ENCODE assay signal across 8 cellular contexts in genomic region chr5:17255471-17256016, GRCh38. TPM values are rescaled to one million over a fixed set of nuclear protein-coding genes. Genes with fewer than 3 reads are reported as not detected.
DNase-seq lines count a peak whose midpoint lies in the region; ATAC-seq and TF ChIP-seq lines count a peak whose summit lies in the region.

No MANE protein-coding gene starts in this region.

- TF ChIP-seq CTCF in OCI-LY3 (IDR thresholded peaks at IDR 0.05; ENCODE audit: low read depth, low read length) (no peak), osteoblast (IDR thresholded peaks at IDR 0.05; ENCODE audit: extremely low read depth, low read depth, low read length) (no peak), prostate gland (IDR thresholded peaks at IDR 0.05) (no peak)

- H3K79me2 ChIP-seq in OCI-LY3 (ENCODE audit: low read length) (peaks cover 95% of the 10 kb centered on the region), osteoblast (ENCODE audit: insufficient read depth, low read length) (peaks cover 99% of the 10 kb centered on the region)

- H3K4me3 ChIP-seq in OCI-LY3 (ENCODE audit: low read length) (peak overlapping the region; percentile 35), osteoblast (ENCODE audit: insufficient read depth, low read length) (no peak overlapping the region), prostate gland (no peak overlapping the region), HAP-1 (no peak overlapping the region)

- no peak for TF ChIP-seq POLR2A in prostate gland (IDR thresholded peaks at IDR 0.05)

- H3K36me3 ChIP-seq in OCI-LY3 (replicated peaks; ENCODE audit: low read depth, low read length) (peaks cover 30% of the 10 kb centered on the region), osteoblast (ENCODE audit: insufficient read depth, low read length) (peaks cover 18% of the 10 kb centered on the region), prostate gland (no peaks in the 10 kb centered on the region), HAP-1 (replicated peaks) (peaks cover 10% of the 10 kb centered on the region)

- no peak overlapping the region for H2AFZ ChIP-seq in OCI-LY3 (ENCODE audit: low read depth, low read length)
- H2AFZ ChIP-seq in osteoblast (ENCODE audit: low read length), result no peak overlapping the region

- peak overlapping the region; percentile 84 for H3K9ac ChIP-seq in OCI-LY3 (ENCODE audit: low read length)

- ATAC-seq in GM19023 (IDR thresholded peaks at IDR 0.05; ENCODE audit: unreplicated experiment) (peak; percentile 30), HG02943 (IDR thresholded peaks at IDR 0.05; ENCODE audit: low read depth, unreplicated experiment) (peak; percentile 50)

- peak overlapping the region; percentile 83 for H3K4me2 ChIP-seq in OCI-LY3 (ENCODE audit: low read length)
- H3K4me2 ChIP-seq in osteoblast (ENCODE audit: insufficient read depth, low read length), result no peak overlapping the region

- H3K27me3 ChIP-seq in OCI-LY3 (ENCODE audit: low read depth, low read length) (no peaks in the 10 kb centered on the region), osteoblast (ENCODE audit: insufficient read depth, low read length) (no peaks in the 10 kb centered on the region), prostate gland (replicated peaks; ENCODE audit: insufficient read depth) (no peaks in the 10 kb centered on the region), HAP-1 (ENCODE audit: low read depth) (no peaks in the 10 kb centered on the region)

- in situ Hi-C loops in HAP-1 (cut with MboI; ENCODE audit: low sequenced_read_pairs), result no loop called here

- peaks cover 53% of the 10 kb centered on the region for H4K20me1 ChIP-seq in OCI-LY3 (ENCODE audit: insufficient read depth, low read length)
- H4K20me1 ChIP-seq in osteoblast (ENCODE audit: insufficient read depth, low read length), result peaks cover 55% of the 10 kb centered on the region

- H3K4me1 ChIP-seq in OCI-LY3 (ENCODE audit: low read length), result peaks cover 90% of the 10 kb centered on the region
- H3K4me1 ChIP-seq in osteoblast (ENCODE audit: insufficient read depth, low read length), result peaks cover 68% of the 10 kb centered on the region
- H3K4me1 ChIP-seq in prostate gland (replicated peaks), result peaks cover 11% of the 10 kb centered on the region
- H3K4me1 ChIP-seq in HAP-1, result no peaks in the 10 kb centered on the region

- H3K9me3 ChIP-seq in OCI-LY3 (ENCODE audit: insufficient read depth, low read length) (peaks cover 20% of the 10 kb centered on the region), osteoblast (ENCODE audit: low read depth, low read length) (no peaks in the 10 kb centered on the region), prostate gland (no peaks in the 10 kb centered on the region), HAP-1 (no peaks in the 10 kb centered on the region)

- 34% methylated on average over 6 of the region's 6 CpGs for WGBS in prostate gland

- DNase-seq in osteoblast (ENCODE audit: insufficient read length, low spot score, missing footprints), result no peak
- DNase-seq in DMS153 treated with DMSO at 0.1 percent for 48 hours (lab: John Stamatoyannopoulos, UW; ENCODE audit: unreplicated experiment), result no peak
- no peak for DNase-seq in prostate gland (ENCODE audit: low spot score)
- no peak for DNase-seq in HAP-1 (ENCODE audit: low spot score in 2 of 2)
- DNase-seq in HPDE6-E6E7 (ENCODE audit: extremely low spot score), result no peak

- intact Hi-C loops in prostate gland (cut with DNase I), result no loop called here

- H3K27ac ChIP-seq in OCI-LY3 (ENCODE audit: low read length), result peak overlapping the region; percentile 100
- peak overlapping the region; percentile 24 for H3K27ac ChIP-seq in osteoblast (ENCODE audit: low read depth, low read length)
- no peak overlapping the region for H3K27ac ChIP-seq in prostate gland

RNA-seq across cellular contexts. Expression of gene BASP1, which starts 38.1 kb away (rescaled TPM):
- total RNA-seq in osteoblast, result 242 and 272 TPM in 2 replicates
- total RNA-seq in prostate gland, result 100 to 1,000 TPM; 142 to 346 TPM

Comparison
In these comparisons a context has a peak if more than half of its experiments do, and no peak if none do; other contexts are left out.
1. H3K27ac ChIP-seq: peak in OCI-LY3 (single experiment) and osteoblast (single experiment); none in prostate gland (0 of 2).